Comparison of ENCODE assay signal across 20 cellular contexts in the genomic region with DNA sequence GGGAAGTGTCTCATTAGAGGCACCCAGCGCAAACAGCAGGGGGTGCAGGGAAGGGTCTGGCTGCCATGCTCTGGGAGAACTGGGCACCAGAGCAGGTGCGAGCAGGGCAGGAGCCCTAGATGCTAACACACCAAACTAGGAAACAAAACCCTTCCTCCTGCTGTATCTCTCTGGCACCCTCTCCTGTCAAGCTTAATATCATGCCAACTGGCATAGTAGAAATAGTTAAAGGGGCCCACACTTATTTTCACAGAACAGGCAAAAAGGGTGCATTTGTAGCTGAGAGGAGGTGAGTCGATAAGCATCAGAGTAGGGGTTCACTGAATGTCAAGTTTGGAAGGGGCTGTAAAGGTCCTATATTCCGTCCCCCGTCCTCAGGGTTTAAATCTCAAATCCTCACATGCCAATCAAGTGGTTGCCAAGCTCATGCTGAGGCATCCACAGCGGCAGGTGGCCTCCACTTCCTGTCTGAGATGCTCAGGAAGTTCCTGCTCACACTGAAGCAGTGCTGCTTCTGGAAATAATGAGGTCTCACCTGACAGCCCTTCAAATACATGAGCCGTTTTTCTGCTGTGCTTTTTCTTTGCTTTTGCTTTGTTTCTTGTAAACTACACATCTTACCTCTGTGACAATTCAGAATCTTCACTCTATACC. TPM values are rescaled to one million over a fixed set of nuclear protein-coding genes. Genes with fewer than 3 reads are reported as not detected.
A peak's percentile ranks its signal among the peaks of the same experiment; 100 is the strongest.
DNase-seq lines count a peak whose midpoint lies in the region; ATAC-seq, FAIRE-seq and TF ChIP-seq lines count a peak whose summit lies in the region.
"Had no signal": no experiment of that assay in that cellular context is flagged by ENCODE, and none has a peak within 500 bp of the region (broad histone marks: within the 10 kb centered on the region; RNA-seq: fewer than 3 reads in every experiment).

No MANE protein-coding gene starts in this region.

- no peaks in the 10 kb centered on the region for H3K79me1 ChIP-seq in neuronal stem cell (ENCODE audit: low read depth, low read length)

- H3K4me2 ChIP-seq in neuronal stem cell (ENCODE audit: insufficient read depth, low read length, poor library complexity, severe bottlenecking): no peak overlapping the region

- no peak overlapping the region for H2AK5ac ChIP-seq in neuronal stem cell (ENCODE audit: low read depth, low read length)

- H2BK5ac ChIP-seq in neuronal stem cell (ENCODE audit: low read length): no peak overlapping the region

- no peak overlapping the region for H3K14ac ChIP-seq in neuronal stem cell (ENCODE audit: low read length)

- H3K4me3 Mint-ChIP-seq in activated CD8-positive, alpha-beta T cell treated with anti-CD3 and anti-CD28 coated beads for 36 hours: no peak overlapping the region
- H3K4me3 Mint-ChIP-seq in naive thymus-derived CD8-positive, alpha-beta T cell: peak overlapping the region; percentile 3 to 69 (median 38)
- H3K4me3 Mint-ChIP-seq: brain, memory B cell, neural crest cell had no signal

- intact Hi-C loops in activated CD8-positive, alpha-beta T cell treated with anti-CD3 and anti-CD28 coated beads for 36 hours (cut with micrococcal nuclease): no loop called here

- TF ChIP-seq POLR2A in GM12892 (IDR thresholded peaks at IDR 0.05; ENCODE audit: low read depth, low read length): no peak

- H4K8ac ChIP-seq in neuronal stem cell (ENCODE audit: low read depth, low read length): no peak overlapping the region

- H2AFZ ChIP-seq in neuronal stem cell (ENCODE audit: low read length): no peak overlapping the region

- H3K4me1 Mint-ChIP-seq in activated CD8-positive, alpha-beta T cell treated with anti-CD3 and anti-CD28 coated beads for 36 hours (ENCODE audit: low read depth): peaks cover 92% of the 10 kb centered on the region
- H3K4me1 Mint-ChIP-seq in naive thymus-derived CD8-positive, alpha-beta T cell: peaks cover 35 to 93% (median 92%) of the 10 kb centered on the region in 4 donors

- H4K91ac ChIP-seq in neuronal stem cell (ENCODE audit: low read depth, low read length, poor library complexity): no peak overlapping the region

- H3K27me3 ChIP-seq in neuronal stem cell (ENCODE audit: control insufficient read depth in 3 of 3, insufficient read depth in 3 of 3, low read depth in 1 of 3, low read length in 3 of 3): no peaks in the 10 kb centered on the region
- H3K27me3 ChIP-seq: heart left ventricle had no signal

- peaks cover 18% of the 10 kb centered on the region for H3K36me3 Mint-ChIP-seq in activated CD8-positive, alpha-beta T cell treated with anti-CD3 and anti-CD28 coated beads for 36 hours (ENCODE audit: low read depth)
- peaks cover 10 to 12% (median 12%) of the 10 kb centered on the region in 3 donors for H3K36me3 Mint-ChIP-seq in naive thymus-derived CD8-positive, alpha-beta T cell
- H3K36me3 Mint-ChIP-seq: brain had no signal

- H3K27ac ChIP-seq in neuronal stem cell (replicated peaks; ENCODE audit: low read length): no peak overlapping the region
- H3K27ac ChIP-seq: dorsolateral prefrontal cortex, heart left ventricle had no signal

- H2BK120ac ChIP-seq in neuronal stem cell (ENCODE audit: low read depth, low read length): no peak overlapping the region

- POLR2A ChIA-PET in activated CD8-positive, alpha-beta T cell treated with anti-CD3 and anti-CD28 coated beads for 36 hours (lab: Charles Lee): interaction anchor here (0.8 to 2.3 kb wide), 4 partner anchors 8 to 18 kb away, joined by 3 to 11 read pairs (median 7); no protein-coding TSS in a partner anchor
- POLR2A ChIA-PET in naive thymus-derived CD8-positive, alpha-beta T cell (lab: Charles Lee): interaction anchor here (0.8 to 3.5 kb wide), 5 partner anchors 8 to 531 kb away, joined by 3 to 18 read pairs (median 6); no protein-coding TSS in a partner anchor

- FAIRE-seq in GM12892 (lab: Jason Lieb, UNC): peak; percentile 82
- FAIRE-seq: HepG2, keratinocyte had no signal

- no peak overlapping the region for H3K4me3 ChIP-seq in neuronal stem cell (ENCODE audit: low read length in 2 of 2)
- H3K4me3 ChIP-seq: dorsolateral prefrontal cortex, heart left ventricle had no signal

- H2BK15ac ChIP-seq in neuronal stem cell (ENCODE audit: low read length): no peak overlapping the region

- peak; percentile 21 for DNase-seq in NCI-H510A treated with DMSO at 0.1 percent for 48 hours (lab: John Stamatoyannopoulos, UW)
- DNase-seq in NCI-H510A (lab: John Stamatoyannopoulos, UW): no peak
- DNase-seq in GM12892 (ENCODE audit: insufficient read length): no peak
- peak; percentile 63 for DNase-seq in activated CD8-positive, alpha-beta T cell treated with anti-CD3 and anti-CD28 coated beads for 36 hours
- peak in 4 of 10 donors; percentile 7 to 42 (median 27) for DNase-seq in naive thymus-derived CD8-positive, alpha-beta T cell
- DNase-seq in GOT3 (lab: John Stamatoyannopoulos, UW): no peak
- DNase-seq in neuronal stem cell (ENCODE audit: low spot score): no peak
- DNase-seq: 8988T, dorsolateral prefrontal cortex, GDM1, heart left ventricle, MV-4-11, NCI-H2081 treated with DMSO at 0.1 percent for 48 hours had no signal

- H3K9me3 Mint-ChIP-seq in activated CD8-positive, alpha-beta T cell treated with anti-CD3 and anti-CD28 coated beads for 36 hours: peaks cover 14% of the 10 kb centered on the region
- H3K9me3 Mint-ChIP-seq in naive thymus-derived CD8-positive, alpha-beta T cell: peaks cover 0 to 15% (median 7%) of the 10 kb centered on the region in 9 donors

- CTCF ChIA-PET in activated CD8-positive, alpha-beta T cell treated with anti-CD3 and anti-CD28 coated beads for 36 hours (lab: Charles Lee): interaction anchor here (0.7 to 5.2 kb wide), 4 partner anchors 9 to 41 kb away, joined by 3 to 34 read pairs (median 16); partner anchors contain the start of gene ACKR3

- no peak overlapping the region for H3K23ac ChIP-seq in neuronal stem cell (ENCODE audit: low read depth, low read length, poor library complexity)

- H3K36me3 ChIP-seq in neuronal stem cell (replicated peaks in 1 of 2; ENCODE audit: control insufficient read depth in 2 of 2, insufficient read depth in 2 of 2, low read length in 2 of 2): no peaks in the 10 kb centered on the region
- H3K36me3 ChIP-seq: heart left ventricle had no signal

- peaks cover 9 to 21% of the 10 kb centered on the region in 2 donors for H3K4me1 ChIP-seq in neuronal stem cell (ENCODE audit: control insufficient read depth in 2 of 2, insufficient read depth in 1 of 2, low read depth in 1 of 2, low read length in 2 of 2)

- H3K9ac ChIP-seq in neuronal stem cell (ENCODE audit: low read depth, low read length, poor library complexity): no peak overlapping the region

- peak overlapping the region; percentile 63 for H3K27ac Mint-ChIP-seq in activated CD8-positive, alpha-beta T cell treated with anti-CD3 and anti-CD28 coated beads for 36 hours
- peak overlapping the region; percentile 71 to 99 (median 85) for H3K27ac Mint-ChIP-seq in naive thymus-derived CD8-positive, alpha-beta T cell
- H3K27ac Mint-ChIP-seq: activated T-helper 2 cell treated with anti-CD3 and anti-CD28 coated beads, Interferon-gamma antibody, Interleukin-2, Interleukin-4, amounts not matched to agents 10 μg/mL and 5 μg/mL and 100 μg/mL, durations not matched to agents 14 hours and 24 hours and 36 hours; brain; memory B cell had no signal

- WGBS in neuronal stem cell (ENCODE audit: extremely low coverage in 2 of 2, insufficient read length in 2 of 2, insufficient replicate concordance in 1 of 2), 2 donors: no CpG with 5 or more reads among the region's 7 CpGs

- no peak overlapping the region for H3K18ac ChIP-seq in neuronal stem cell (ENCODE audit: low read length)

- peak; percentile 59 for ATAC-seq in activated CD8-positive, alpha-beta T cell treated with anti-CD3 and anti-CD28 coated beads for 36 hours
- peak; percentile 79 to 82 for ATAC-seq in naive thymus-derived CD8-positive, alpha-beta T cell
- ATAC-seq in HG03439 (IDR thresholded peaks at IDR 0.05; ENCODE audit: unreplicated experiment): no peak
- ATAC-seq: heart left ventricle, HepG2 had no signal

- H3K27me3 Mint-ChIP-seq in activated CD8-positive, alpha-beta T cell treated with anti-CD3 and anti-CD28 coated beads for 36 hours: no peaks in the 10 kb centered on the region
- no peaks in the 10 kb centered on the region for H3K27me3 Mint-ChIP-seq in naive thymus-derived CD8-positive, alpha-beta T cell
- H3K27me3 Mint-ChIP-seq: memory B cell had no signal

- no peak overlapping the region for H2BK12ac ChIP-seq in neuronal stem cell (ENCODE audit: low read length)

- H3K4ac ChIP-seq in neuronal stem cell (ENCODE audit: low read length): no peak overlapping the region

- TF ChIP-seq CTCF in activated CD8-positive, alpha-beta T cell treated with anti-CD3 and anti-CD28 coated beads for 36 hours (IDR thresholded peaks at IDR 0.05): no peak

- H3K9me3 ChIP-seq in neuronal stem cell (replicated peaks in 1 of 2; ENCODE audit: control insufficient read depth in 2 of 2, insufficient read depth in 1 of 2, low read depth in 1 of 2, low read length in 2 of 2): peaks cover 0 to 18% of the 10 kb centered on the region in 2 donors

RNA-seq across cellular contexts. Expression of gene ACKR3, which starts 14.9 kb away (rescaled TPM):
- 8.4 TPM for polyA plus RNA-seq in GM12892 (2012; ENCODE audit: missing spikeins)
- total RNA-seq in activated CD8-positive, alpha-beta T cell treated with anti-CD3 and anti-CD28 coated beads for 36 hours: 1 to 10 TPM; 2.4 to 3.4 TPM
- total RNA-seq in naive thymus-derived CD8-positive, alpha-beta T cell: 1 to 10 TPM; 5.0 to 6.1 TPM
- 1 to 10 TPM; 2.4 to 5.6 (median 4.2) TPM for polyA plus RNA-seq in naive thymus-derived CD8-positive, alpha-beta T cell
- 4.4 TPM for polyA plus RNA-seq in neuronal stem cell (2013, experiment 1 of 2)
- polyA plus RNA-seq in neuronal stem cell (2013, experiment 2 of 2): 4.3 TPM
- total RNA-seq: HepG2 had no signal
- polyA plus RNA-seq: HepG2 had no signal

Comparison
In these comparisons a context has a peak if more than half of its experiments do, and no peak if none do; other contexts are left out.
1. DNase-seq: peak in NCI-H510A treated with DMSO at 0.1 percent for 48 hours (single experiment) and activated CD8-positive, alpha-beta T cell treated with anti-CD3 and anti-CD28 coated beads for 36 hours (single experiment); none in NCI-H510A (single experiment), GM12892 (single experiment), GOT3 (single experiment) and neuronal stem cell (single experiment).